In genomic region chr17:13321932-13322701, GRCh38 we compare ENCODE assay signal across 1 cellular context.
TF ChIP-seq lines count a peak whose summit lies in the region.

No MANE protein-coding gene starts in this region.

TF ChIP-seq in HepG2, 621 proteins besides CTCF, POLR2A, EP300 and RAD21 (continued from another document and continues in another):
- TF ChIP-seq ZNF281 (CRISPR knock-in tag; IDR thresholded peaks at IDR 0.05; ENCODE audit: borderline replicate concordance) (peak; percentile 29; the same call in 1 of the 2 replicates), ATF1 (CRISPR knock-in tag; IDR thresholded peaks at IDR 0.05) (peak; percentile 47; the same call in 1 of the 2 replicates), ZNF451 (CRISPR knock-in tag; IDR thresholded peaks at IDR 0.05) (no peak), MYPOP (CRISPR knock-in tag; IDR thresholded peaks at IDR 0.05) (no peak), PPARG (CRISPR knock-in tag; conservative IDR thresholded peaks at IDR 0.05) (peak; percentile 22; the same call in 1 of the 2 replicates), SALL1 (CRISPR knock-in tag; IDR thresholded peaks at IDR 0.05) (peak; percentile 91), HMGXB3 (CRISPR knock-in tag; IDR thresholded peaks at IDR 0.05; ENCODE audit: borderline replicate concordance) (0 out of 2 replicates have a peak, but pooled peaks have one; percentile 47), FOXA1 (IDR thresholded peaks at IDR 0.05) (no peak), FOXA1 (CRISPR knock-in tag; IDR thresholded peaks at IDR 0.05) (peak; percentile 88), SMAD3 (CRISPR knock-in tag; IDR thresholded peaks at IDR 0.05) (peak; percentile 38; the same call in 1 of the 2 replicates), HDAC2 (CRISPR knock-in tag; IDR thresholded peaks at IDR 0.05) (peak; percentile 90), ZNF710 (CRISPR knock-in tag; IDR thresholded peaks at IDR 0.05; ENCODE audit: borderline replicate concordance) (peak; percentile 84; the same call in 1 of the 2 replicates), ZKSCAN8 (CRISPR knock-in tag; IDR thresholded peaks at IDR 0.05; ENCODE audit: borderline replicate concordance) (peak; percentile 67; the same call in 1 of the 2 replicates), ZNF333 (CRISPR knock-in tag; IDR thresholded peaks at IDR 0.05; ENCODE audit: borderline replicate concordance) (no peak), ZNF672 (CRISPR knock-in tag; IDR thresholded peaks at IDR 0.05) (no peak), HDAC1 (CRISPR knock-in tag; IDR thresholded peaks at IDR 0.05) (peak; percentile 88), TEF (CRISPR knock-in tag; IDR thresholded peaks at IDR 0.05) (no peak), GATA4 (IDR thresholded peaks at IDR 0.05; ENCODE audit: borderline replicate concordance, low read depth) (peak; percentile 80; the same call in 1 of the 2 replicates), TBX2 (CRISPR knock-in tag; IDR thresholded peaks at IDR 0.05; ENCODE audit: borderline replicate concordance) (peak; percentile 95), NR2F6 (IDR thresholded peaks at IDR 0.05) (peak; percentile 96), NR2F6 (CRISPR knock-in tag; IDR thresholded peaks at IDR 0.05) (peak; percentile 91), HMG20B (CRISPR knock-in tag; conservative IDR thresholded peaks at IDR 0.05) (peak; percentile 71), MIXL1 (CRISPR knock-in tag; IDR thresholded peaks at IDR 0.05) (peak; percentile 37; the same call in 1 of the 2 replicates), ZNF746 (CRISPR knock-in tag; IDR thresholded peaks at IDR 0.05) (peak; percentile 53; the same call in 1 of the 2 replicates), SCMH1 (CRISPR knock-in tag; IDR thresholded peaks at IDR 0.05; ENCODE audit: borderline replicate concordance) (no peak), NCOR1 (IDR thresholded peaks at IDR 0.05; ENCODE audit: borderline replicate concordance, low read length) (peak; percentile 38; the same call in 1 of the 2 replicates), ZMAT5 (CRISPR knock-in tag; IDR thresholded peaks at IDR 0.05; ENCODE audit: borderline replicate concordance, low read depth) (no peak), HOXA3 (CRISPR knock-in tag; IDR thresholded peaks at IDR 0.05) (peak; percentile 64; the same call in 1 of the 2 replicates), SIX4 (CRISPR knock-in tag; IDR thresholded peaks at IDR 0.05) (peak; percentile 25; the same call in 1 of the 2 replicates), KLF16 (CRISPR knock-in tag; IDR thresholded peaks at IDR 0.05) (0 out of 4 replicates have a peak, but pooled peaks of 1 of the 2 experiments have one; percentile 34), MTA3 (CRISPR knock-in tag; IDR thresholded peaks at IDR 0.05) (no peak), AKAP8 (CRISPR knock-in tag; IDR thresholded peaks at IDR 0.05) (no peak), MED13 (CRISPR knock-in tag; IDR thresholded peaks at IDR 0.05) (peak; percentile 39; the same call in 1 of the 2 replicates), ZMYM4 (CRISPR knock-in tag; IDR thresholded peaks at IDR 0.05) (peak; percentile 74)
- TF ChIP-seq, protein P1, sequence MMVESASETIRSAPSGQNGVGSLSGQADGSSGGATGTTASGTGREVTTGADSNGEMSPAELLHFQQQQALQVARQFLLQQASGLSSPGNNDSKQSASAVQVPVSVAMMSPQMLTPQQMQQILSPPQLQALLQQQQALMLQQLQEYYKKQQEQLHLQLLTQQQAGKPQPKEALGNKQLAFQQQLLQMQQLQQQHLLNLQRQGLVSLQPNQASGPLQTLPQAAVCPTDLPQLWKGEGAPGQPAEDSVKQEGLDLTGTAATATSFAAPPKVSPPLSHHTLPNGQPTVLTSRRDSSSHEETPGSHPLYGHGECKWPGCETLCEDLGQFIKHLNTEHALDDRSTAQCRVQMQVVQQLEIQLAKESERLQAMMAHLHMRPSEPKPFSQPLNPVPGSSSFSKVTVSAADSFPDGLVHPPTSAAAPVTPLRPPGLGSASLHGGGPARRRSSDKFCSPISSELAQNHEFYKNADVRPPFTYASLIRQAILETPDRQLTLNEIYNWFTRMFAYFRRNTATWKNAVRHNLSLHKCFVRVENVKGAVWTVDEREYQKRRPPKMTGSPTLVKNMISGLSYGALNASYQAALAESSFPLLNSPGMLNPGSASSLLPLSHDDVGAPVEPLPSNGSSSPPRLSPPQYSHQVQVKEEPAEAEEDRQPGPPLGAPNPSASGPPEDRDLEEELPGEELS (CRISPR knock-in tag; IDR thresholded peaks at IDR 0.05): peak; percentile 95
- TF ChIP-seq, protein P2, sequence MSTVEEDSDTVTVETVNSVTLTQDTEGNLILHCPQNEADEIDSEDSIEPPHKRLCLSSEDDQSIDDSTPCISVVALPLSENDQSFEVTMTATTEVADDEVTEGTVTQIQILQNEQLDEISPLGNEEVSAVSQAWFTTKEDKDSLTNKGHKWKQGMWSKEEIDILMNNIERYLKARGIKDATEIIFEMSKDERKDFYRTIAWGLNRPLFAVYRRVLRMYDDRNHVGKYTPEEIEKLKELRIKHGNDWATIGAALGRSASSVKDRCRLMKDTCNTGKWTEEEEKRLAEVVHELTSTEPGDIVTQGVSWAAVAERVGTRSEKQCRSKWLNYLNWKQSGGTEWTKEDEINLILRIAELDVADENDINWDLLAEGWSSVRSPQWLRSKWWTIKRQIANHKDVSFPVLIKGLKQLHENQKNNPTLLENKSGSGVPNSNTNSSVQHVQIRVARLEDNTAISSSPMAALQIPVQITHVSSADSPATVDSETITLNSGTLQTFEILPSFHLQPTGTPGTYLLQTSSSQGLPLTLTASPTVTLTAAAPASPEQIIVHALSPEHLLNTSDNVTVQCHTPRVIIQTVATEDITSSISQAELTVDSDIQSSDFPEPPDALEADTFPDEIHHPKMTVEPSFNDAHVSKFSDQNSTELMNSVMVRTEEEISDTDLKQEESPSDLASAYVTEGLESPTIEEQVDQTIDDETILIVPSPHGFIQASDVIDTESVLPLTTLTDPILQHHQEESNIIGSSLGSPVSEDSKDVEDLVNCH (CRISPR knock-in tag; IDR thresholded peaks at IDR 0.05): no peak
- TF ChIP-seq, protein P3, sequence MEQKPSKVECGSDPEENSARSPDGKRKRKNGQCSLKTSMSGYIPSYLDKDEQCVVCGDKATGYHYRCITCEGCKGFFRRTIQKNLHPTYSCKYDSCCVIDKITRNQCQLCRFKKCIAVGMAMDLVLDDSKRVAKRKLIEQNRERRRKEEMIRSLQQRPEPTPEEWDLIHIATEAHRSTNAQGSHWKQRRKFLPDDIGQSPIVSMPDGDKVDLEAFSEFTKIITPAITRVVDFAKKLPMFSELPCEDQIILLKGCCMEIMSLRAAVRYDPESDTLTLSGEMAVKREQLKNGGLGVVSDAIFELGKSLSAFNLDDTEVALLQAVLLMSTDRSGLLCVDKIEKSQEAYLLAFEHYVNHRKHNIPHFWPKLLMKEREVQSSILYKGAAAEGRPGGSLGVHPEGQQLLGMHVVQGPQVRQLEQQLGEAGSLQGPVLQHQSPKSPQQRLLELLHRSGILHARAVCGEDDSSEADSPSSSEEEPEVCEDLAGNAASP (CRISPR knock-in tag; IDR thresholded peaks at IDR 0.05; ENCODE audit: borderline replicate concordance): peak; percentile 74; the same call in 1 of the 2 replicates
- TF ChIP-seq, protein P4, sequence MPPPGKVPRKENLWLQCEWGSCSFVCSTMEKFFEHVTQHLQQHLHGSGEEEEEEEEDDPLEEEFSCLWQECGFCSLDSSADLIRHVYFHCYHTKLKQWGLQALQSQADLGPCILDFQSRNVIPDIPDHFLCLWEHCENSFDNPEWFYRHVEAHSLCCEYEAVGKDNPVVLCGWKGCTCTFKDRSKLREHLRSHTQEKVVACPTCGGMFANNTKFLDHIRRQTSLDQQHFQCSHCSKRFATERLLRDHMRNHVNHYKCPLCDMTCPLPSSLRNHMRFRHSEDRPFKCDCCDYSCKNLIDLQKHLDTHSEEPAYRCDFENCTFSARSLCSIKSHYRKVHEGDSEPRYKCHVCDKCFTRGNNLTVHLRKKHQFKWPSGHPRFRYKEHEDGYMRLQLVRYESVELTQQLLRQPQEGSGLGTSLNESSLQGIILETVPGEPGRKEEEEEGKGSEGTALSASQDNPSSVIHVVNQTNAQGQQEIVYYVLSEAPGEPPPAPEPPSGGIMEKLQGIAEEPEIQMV (CRISPR knock-in tag; IDR thresholded peaks at IDR 0.05; ENCODE audit: low read depth): no peak
- TF ChIP-seq, protein P5, sequence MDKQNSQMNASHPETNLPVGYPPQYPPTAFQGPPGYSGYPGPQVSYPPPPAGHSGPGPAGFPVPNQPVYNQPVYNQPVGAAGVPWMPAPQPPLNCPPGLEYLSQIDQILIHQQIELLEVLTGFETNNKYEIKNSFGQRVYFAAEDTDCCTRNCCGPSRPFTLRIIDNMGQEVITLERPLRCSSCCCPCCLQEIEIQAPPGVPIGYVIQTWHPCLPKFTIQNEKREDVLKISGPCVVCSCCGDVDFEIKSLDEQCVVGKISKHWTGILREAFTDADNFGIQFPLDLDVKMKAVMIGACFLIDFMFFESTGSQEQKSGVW (CRISPR knock-in tag; IDR thresholded peaks at IDR 0.05; ENCODE audit: borderline replicate concordance): no peak
